In the genomic region with DNA sequence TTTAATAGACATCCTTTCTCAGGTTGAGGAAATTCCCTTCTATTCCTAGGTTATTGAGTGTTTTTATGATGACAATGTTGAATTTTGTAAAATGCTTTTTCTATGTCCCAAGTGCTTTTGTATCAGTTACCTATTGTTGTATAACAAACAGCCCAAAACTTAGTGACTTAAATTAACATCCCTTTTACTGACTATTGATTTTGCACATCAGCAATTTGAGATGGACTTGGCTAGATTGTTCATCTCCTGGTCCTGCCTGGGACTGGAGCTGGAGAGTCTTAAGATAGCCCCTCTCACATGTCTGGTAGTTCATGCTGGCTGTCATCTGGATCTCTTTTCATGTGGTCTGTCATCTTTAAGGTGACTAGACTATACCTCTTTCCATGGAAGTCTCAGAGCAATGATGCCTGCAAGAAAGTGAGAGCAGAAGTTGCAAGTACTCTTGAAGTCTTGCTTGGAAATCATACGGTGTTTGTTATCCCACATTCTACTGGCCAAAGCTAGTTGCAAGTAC, we compare ENCODE assay signal across 29 cellular contexts.
"Had no signal": no experiment of that assay in that cellular context is flagged by ENCODE, and none has a peak within 500 bp of the region (broad histone marks: within the 10 kb centered on the region; RNA-seq: fewer than 3 reads in every experiment).

No MANE protein-coding gene starts in this region.

- H3K4me3 ChIP-seq: cardiac muscle cell, colonic mucosa, MG63, SJSA1 had no signal

- H3K9me3 ChIP-seq: colonic mucosa, MG63, SJSA1, SK-N-SH had no signal

- H3K27ac ChIP-seq: brain microvascular endothelial cell, cardiac muscle cell, colonic mucosa, SJSA1 had no signal

- ATAC-seq: Panc1 had no signal

- H3K27me3 ChIP-seq: cardiac muscle cell, colonic mucosa, MG63, SJSA1 had no signal

- DNase-seq: activated CD4-positive, alpha-beta T cell treated with anti-CD3 and anti-CD28 coated beads, Interleukin-2, amount 50 U/mL, for 1 hour; activated CD8-positive, alpha-beta memory T cell treated with anti-CD3 and anti-CD28 coated beads, Interleukin-2, amount 50 U/mL, for 4 hours; activated gamma-delta T cell; activated naive CD4-positive, alpha-beta T cell treated with anti-CD3 and anti-CD28 coated beads, Interleukin-2, amount 10 ng/mL, durations not matched to agents 7 days and 5 days; amniotic stem cell; aorta; brain microvascular endothelial cell; colonic mucosa; Kasumi-1; KG1; MG63; NCI-H1048; NCI-H1105 treated with DMSO at 0.1 percent for 48 hours; NCI-H1436; NCI-H1694; NCI-H1930; NCI-H2081 treated with DMSO at 0.1 percent for 48 hours; NCI-H345; NCI-H524 treated with DMSO at 0.1 percent for 48 hours; SHP77 treated with DMSO at 0.1 percent for 48 hours; SK-N-SH had no signal

- H3K9me3 Mint-ChIP-seq: activated naive CD4-positive, alpha-beta T cell treated with anti-CD3 and anti-CD28 coated beads, Interleukin-2, amount 10 ng/mL, durations not matched to agents 7 days and 5 days; activated T-helper 2 cell treated with anti-CD3 and anti-CD28 coated beads, Interferon-gamma antibody, Interleukin-2, Interleukin-4, amounts not matched to agents 10 μg/mL and 5 μg/mL and 100 μg/mL, durations not matched to agents 14 hours and 24 hours and 36 hours; central memory CD8-positive, alpha-beta T cell; IgD-negative memory B cell; T-helper 1 cell treated with Interleukin-12 subunit alpha and Interleukin-12 subunit beta and Interleukin-4 antibody, amounts not matched to agents 30 μg/mL and 1 μg/mL, for 36 hours; T-helper 2 cell treated with Interferon-gamma antibody and Interleukin-4, amounts not matched to agents 5 μg/mL and 100 μg/mL, for 36 hours had no signal

- H3K4me3 Mint-ChIP-seq: activated naive CD4-positive, alpha-beta T cell treated with anti-CD3 and anti-CD28 coated beads, Interleukin-2, amount 10 ng/mL, durations not matched to agents 7 days and 5 days; central memory CD8-positive, alpha-beta T cell; IgD-negative memory B cell; T-helper 1 cell treated with Interleukin-12 subunit alpha and Interleukin-12 subunit beta and Interleukin-4 antibody, amounts not matched to agents 30 μg/mL and 1 μg/mL, for 36 hours; T-helper 2 cell treated with Interferon-gamma antibody and Interleukin-4, amounts not matched to agents 5 μg/mL and 100 μg/mL, for 36 hours had no signal

- H3K27ac Mint-ChIP-seq: activated naive CD4-positive, alpha-beta T cell treated with anti-CD3 and anti-CD28 coated beads, Interleukin-2, amount 10 ng/mL, durations not matched to agents 7 days and 5 days; activated T-helper 2 cell treated with anti-CD3 and anti-CD28 coated beads, Interferon-gamma antibody, Interleukin-2, Interleukin-4, amounts not matched to agents 10 μg/mL and 5 μg/mL and 100 μg/mL, durations not matched to agents 14 hours and 24 hours and 36 hours; IgD-negative memory B cell; T-helper 1 cell treated with Interleukin-12 subunit alpha and Interleukin-12 subunit beta and Interleukin-4 antibody, amounts not matched to agents 30 μg/mL and 1 μg/mL, for 36 hours; T-helper 2 cell treated with Interferon-gamma antibody and Interleukin-4, amounts not matched to agents 5 μg/mL and 100 μg/mL, for 36 hours had no signal

- H3K36me3 ChIP-seq: brain microvascular endothelial cell, cardiac muscle cell, colonic mucosa, MG63, SJSA1 had no signal

- H3K27me3 Mint-ChIP-seq: activated naive CD4-positive, alpha-beta T cell treated with anti-CD3 and anti-CD28 coated beads, Interleukin-2, amount 10 ng/mL, durations not matched to agents 7 days and 5 days had no signal

- H3K36me3 Mint-ChIP-seq: activated naive CD4-positive, alpha-beta T cell treated with anti-CD3 and anti-CD28 coated beads, Interleukin-2, amount 10 ng/mL, durations not matched to agents 7 days and 5 days; IgD-negative memory B cell had no signal

- H3K4me1 ChIP-seq: colonic mucosa, SJSA1 had no signal

- H3K4me1 Mint-ChIP-seq: central memory CD8-positive, alpha-beta T cell; IgD-negative memory B cell had no signal
